Comparison of ENCODE assay signal across 1 cellular context in the genomic region with DNA sequence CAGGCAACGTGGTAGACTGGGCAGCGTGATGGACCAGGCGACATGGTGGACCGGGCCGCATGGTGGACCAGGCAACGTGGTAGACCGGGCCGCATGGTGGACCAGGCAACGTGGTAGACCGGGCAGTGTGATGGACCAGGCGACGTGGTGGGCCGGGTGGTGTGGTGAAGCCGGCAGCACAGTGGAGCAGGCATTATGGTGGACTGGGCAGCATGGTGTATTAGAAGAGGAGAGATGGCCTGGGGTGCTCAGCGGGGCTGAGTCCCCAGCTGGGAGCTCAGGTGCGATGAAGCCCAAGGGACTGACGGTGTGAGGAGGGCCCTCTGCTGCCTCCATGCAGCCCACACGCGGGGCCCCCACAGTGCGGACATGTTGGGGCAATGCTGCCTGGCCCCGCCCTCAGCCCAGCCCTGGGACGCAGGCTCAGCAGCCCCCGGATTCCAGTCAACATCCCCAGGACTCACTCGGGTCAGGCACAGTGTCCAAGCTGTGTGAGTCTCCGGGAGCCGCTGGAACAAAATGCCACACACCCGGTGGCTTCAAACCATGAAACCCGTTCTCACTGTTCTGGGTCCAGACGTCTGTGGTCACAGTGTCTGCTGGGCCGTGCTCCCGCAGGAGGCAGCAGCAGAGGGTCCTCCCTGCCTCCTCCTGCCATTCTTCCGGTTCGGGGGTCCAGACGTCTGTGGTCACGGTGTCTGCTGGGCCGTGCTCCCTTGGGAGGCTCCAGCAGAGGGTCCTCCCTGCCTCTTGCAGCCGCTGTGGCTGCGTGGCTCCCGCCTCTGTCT.
TF ChIP-seq lines count a peak whose summit lies in the region.

No MANE protein-coding gene starts in this region.

TF ChIP-seq in WTC11, 78 proteins besides CTCF, POLR2A, EP300 and RAD21 (continued from another document):
- TF ChIP-seq CREM (CRISPR knock-in tag; IDR thresholded peaks at IDR 0.05): no peak
